In the genomic region with DNA sequence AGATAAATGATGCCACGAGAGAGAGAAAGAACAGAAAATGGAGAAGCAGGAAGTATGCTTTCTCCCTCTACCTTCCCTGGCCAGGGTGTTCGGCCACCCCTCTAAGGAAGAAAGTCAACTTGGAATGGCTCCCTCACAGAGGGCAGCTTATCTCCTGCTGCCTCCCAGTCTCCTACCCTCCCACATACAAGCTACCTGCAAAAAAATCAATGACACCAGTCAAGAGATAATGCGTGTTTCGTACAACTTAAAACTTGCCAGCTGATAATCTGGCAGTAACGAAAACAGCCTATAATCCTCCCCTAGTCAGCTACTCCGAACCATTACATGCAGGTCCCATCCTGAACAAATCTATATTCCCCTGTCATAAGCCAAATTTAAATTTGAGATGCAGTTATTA, we compare ENCODE assay signal across 28 cellular contexts.
"Had no signal": no experiment of that assay in that cellular context is flagged by ENCODE, and none has a peak within 500 bp of the region (broad histone marks: within the 10 kb centered on the region; RNA-seq: fewer than 3 reads in every experiment).

No MANE protein-coding gene starts in this region.

- H3K27ac Mint-ChIP-seq: activated CD4-positive, alpha-beta T cell treated with anti-CD3 and anti-CD28 coated beads, Interleukin-2, amount 10 ng/mL, durations not matched to agents 7 days and 5 days; activated T-helper 17 cell treated with anti-CD3 and anti-CD28 coated beads, Interleukin-2, amount 50 U/mL, for 72 hours had no signal

- H3K4me3 Mint-ChIP-seq: activated CD4-positive, alpha-beta T cell treated with anti-CD3 and anti-CD28 coated beads, Interleukin-2, amount 10 ng/mL, durations not matched to agents 7 days and 5 days; activated T-helper 17 cell treated with anti-CD3 and anti-CD28 coated beads, Interleukin-2, amount 50 U/mL, for 72 hours; natural killer cell treated with Interleukin-12 subunit alpha and Interleukin-12 subunit beta and Interleukin-15 and Interleukin-18, amount 100 ng/mL, for 72 hours had no signal

- H3K9me3 ChIP-seq: adrenal gland, body of pancreas, mucosa of descending colon, right lobe of liver, thoracic aorta had no signal

- DNase-seq: activated CD4-positive, alpha-beta T cell treated with anti-CD3 and anti-CD28 coated beads, Interleukin-2, amount 10 ng/mL, durations not matched to agents 7 days and 5 days; activated CD8-positive, alpha-beta memory T cell treated with anti-CD3 and anti-CD28 coated beads, Interleukin-2, amount 50 U/mL, for 4 hours; activated gamma-delta T cell treated with Interleukin-2 at 50 U/mL for 16 hours; activated T-cell treated with anti-CD3 and anti-CD28 coated beads, Interleukin-2, amount 50 U/mL, for 1 hour; adrenal gland; aorta; body of pancreas; cerebellar nuclear complex; head of caudate nucleus; hippocampal formation; left cardiac atrium; left ventricle myocardium superior; mucosa of descending colon; right lobe of liver; stimulated activated CD4-positive, alpha-beta T cell treated with anti-CD3 and anti-CD28 coated beads, Interleukin-2, amount 100 ng/mL, for 48 hours; stimulated activated naive CD4-positive, alpha-beta T cell treated with Interleukin-2 at 50 U/mL for 16 hours; T-helper 1 cell; trophoblast cell had no signal

- H3K27ac ChIP-seq: adrenal gland, body of pancreas, coronary artery, right lobe of liver, thoracic aorta, VCaP had no signal

- H3K4me1 ChIP-seq: adrenal gland, body of pancreas, right lobe of liver had no signal

- H3K36me3 Mint-ChIP-seq: natural killer cell treated with Interleukin-12 subunit alpha and Interleukin-12 subunit beta and Interleukin-15 and Interleukin-18, amount 100 ng/mL, for 72 hours had no signal

- H3K9me3 Mint-ChIP-seq: activated CD4-positive, alpha-beta T cell treated with anti-CD3 and anti-CD28 coated beads, Interleukin-2, amount 10 ng/mL, durations not matched to agents 7 days and 5 days; activated naive CD4-positive, alpha-beta T cell treated with anti-CD3 and anti-CD28 coated beads, Interleukin-2, amount 50 U/mL, for 72 hours; activated T-helper 17 cell treated with anti-CD3 and anti-CD28 coated beads, Interleukin-2, amount 50 U/mL, for 72 hours; natural killer cell treated with Interleukin-12 subunit alpha and Interleukin-12 subunit beta and Interleukin-15 and Interleukin-18, amount 100 ng/mL, for 72 hours had no signal

- H3K4me3 ChIP-seq: adrenal gland, body of pancreas, coronary artery, mucosa of descending colon, right lobe of liver, thoracic aorta had no signal

- H3K27me3 Mint-ChIP-seq: activated CD4-positive, alpha-beta T cell treated with anti-CD3 and anti-CD28 coated beads, Interleukin-2, amount 10 ng/mL, durations not matched to agents 7 days and 5 days; activated T-helper 17 cell treated with anti-CD3 and anti-CD28 coated beads, Interleukin-2, amount 50 U/mL, for 72 hours; natural killer cell treated with Interleukin-12 subunit alpha and Interleukin-12 subunit beta and Interleukin-15 and Interleukin-18, amount 100 ng/mL, for 72 hours had no signal

- H3K27me3 ChIP-seq: adrenal gland, body of pancreas, right lobe of liver had no signal

- ATAC-seq: activated T-helper 17 cell treated with anti-CD3 and anti-CD28 coated beads, Interleukin-2, amount 50 U/mL, for 72 hours; body of pancreas; left cardiac atrium; left ventricle myocardium superior; mucosa of descending colon; natural killer cell treated with Interleukin-12 subunit alpha and Interleukin-12 subunit beta and Interleukin-15 and Interleukin-18, amount 100 ng/mL, for 72 hours had no signal

- FAIRE-seq: endothelial cell of umbilical vein, keratinocyte, TTC549, urothelium cell line had no signal

- H3K36me3 ChIP-seq: adrenal gland, thoracic aorta had no signal
